Comparison of ENCODE assay signal across 27 cellular contexts in the genomic region with DNA sequence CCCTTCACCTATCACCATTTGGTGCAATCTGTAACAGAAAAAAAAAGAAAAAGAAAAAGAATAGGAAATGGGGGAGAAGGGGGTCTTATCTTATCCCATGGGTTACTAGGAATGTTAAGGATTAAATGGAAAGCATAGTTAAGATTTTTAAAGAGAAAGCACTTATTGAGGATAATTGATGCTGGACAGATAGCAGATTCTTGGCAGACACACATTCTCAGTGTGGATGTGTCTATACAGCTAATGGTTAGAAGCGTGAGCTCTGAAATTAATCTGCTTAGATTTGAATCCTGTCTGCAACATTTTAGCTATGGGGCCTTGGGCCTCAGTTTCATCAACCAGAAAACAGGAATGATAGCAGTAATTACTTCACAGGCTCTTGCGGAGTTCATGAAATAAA.
A peak's percentile ranks its signal among the peaks of the same experiment; 100 is the strongest.
DNase-seq lines count a peak whose midpoint lies in the region; ATAC-seq and TF ChIP-seq lines count a peak whose summit lies in the region.
"Had no signal": no experiment of that assay in that cellular context is flagged by ENCODE, and none has a peak within 500 bp of the region (broad histone marks: within the 10 kb centered on the region; RNA-seq: fewer than 3 reads in every experiment).

No MANE protein-coding gene starts in this region.

- H3K4me1 Mint-ChIP-seq in immature natural killer cell, result peaks cover 86 to 96% of the 10 kb centered on the region in 2 donors

- H3K4me3 ChIP-seq in left ventricle myocardium inferior, result no peak overlapping the region
- H3K4me3 ChIP-seq in heart right ventricle, result no peak overlapping the region
- no peak overlapping the region for H3K4me3 ChIP-seq in MG63
- H3K4me3 ChIP-seq: coronary artery, esophagus muscularis mucosa, left lung, pancreas had no signal

- H3K27me3 Mint-ChIP-seq in immature natural killer cell (ENCODE audit: low read depth in 3 of 3), result peaks cover 0 to 4% (median 3%) of the 10 kb centered on the region in 3 donors
- H3K27me3 Mint-ChIP-seq: activated CD4-positive, alpha-beta memory T cell treated with anti-CD3 and anti-CD28 coated beads, Interleukin-2, amount 10 ng/mL, durations not matched to agents 7 days and 5 days; type B pancreatic cell had no signal

- WGBS in heart right ventricle, 2 donors, result 93 to 99% methylated on average over 2 of the region's 2 CpGs

- TF ChIP-seq CTCF in left ventricle myocardium inferior (IDR thresholded peaks at IDR 0.05; ENCODE audit: borderline replicate concordance) (no peak), heart right ventricle (IDR thresholded peaks at IDR 0.05) (no peak)

- peak overlapping the region; percentile 6 for H3K27ac ChIP-seq in left ventricle myocardium inferior (replicated peaks)
- peak overlapping the region in 5 of 10 donors; percentile 7 to 39 (median 36) for H3K27ac ChIP-seq in heart right ventricle
- H3K27ac ChIP-seq: coronary artery, esophagus muscularis mucosa, left lung, pancreas had no signal

- intact Hi-C loops in left ventricle myocardium inferior (cut with micrococcal nuclease) (no loop called here), heart right ventricle (cut with DNase I) (loop anchor here in 2 of 10 donors (5.0 to 10.0 kb wide), 2 partner anchors 56 to 62 kb away; no protein-coding TSS in a partner anchor)

- no peaks in the 10 kb centered on the region for H3K36me3 ChIP-seq in left ventricle myocardium inferior
- no peaks in the 10 kb centered on the region for H3K36me3 ChIP-seq in heart right ventricle
- H3K36me3 ChIP-seq in MG63, result no peaks in the 10 kb centered on the region
- H3K36me3 ChIP-seq: BE2C, esophagus muscularis mucosa, left lung, pancreas had no signal

- H3K4me3 Mint-ChIP-seq in immature natural killer cell, result peak overlapping the region in 1 of 5 donors; percentile 27
- H3K4me3 Mint-ChIP-seq: activated CD4-positive, alpha-beta memory T cell treated with anti-CD3 and anti-CD28 coated beads, Interleukin-2, amount 10 ng/mL, durations not matched to agents 7 days and 5 days; endodermal cell; type B pancreatic cell had no signal

- H3K4me1 ChIP-seq in left ventricle myocardium inferior (peaks cover 96% of the 10 kb centered on the region), heart right ventricle (peaks cover 17 to 83% (median 62%) of the 10 kb centered on the region in 9 donors)
- H3K4me1 ChIP-seq: BE2C, Caco-2 had no signal

- DNase-seq in left ventricle myocardium inferior (no peak), heart right ventricle (no peak), amniotic epithelial cell (ENCODE audit: low read depth) (peak; percentile 87), immature natural killer cell (no peak), MG63 (no peak), T-helper 1 cell (no peak)
- no peak for DNase-seq in stimulated activated CD4-positive, alpha-beta T cell treated with anti-CD3 and anti-CD28 coated beads, Interleukin-12 subunit alpha, Interleukin-12 subunit beta, amount 100 ng/mL, for 4 hours
- DNase-seq: ACHN; activated CD4-positive, alpha-beta memory T cell treated with anti-CD3 and anti-CD28 coated beads, Interleukin-2, amount 10 ng/mL, durations not matched to agents 7 days and 5 days; activated CD4-positive, CD25-positive, alpha-beta regulatory T cell treated with anti-CD3 and anti-CD28 coated beads, Interleukin-2, amount 50 U/mL, for 72 hours; activated effector memory CD4-positive, alpha-beta T cell treated with Interleukin-2 at 50 U/mL for 16 hours; amniotic stem cell; BE2C; Caco-2; DND-41; endodermal cell; hypothalamus; Karpas-422; left lung; midbrain; NCI-H1436; NCI-H345; pancreas had no signal

- H3K9me3 Mint-ChIP-seq in immature natural killer cell, result no peaks in the 10 kb centered on the region
- H3K9me3 Mint-ChIP-seq: activated CD4-positive, alpha-beta memory T cell treated with anti-CD3 and anti-CD28 coated beads, Interleukin-2, amount 10 ng/mL, durations not matched to agents 7 days and 5 days; endodermal cell; type B pancreatic cell had no signal

- no peaks in the 10 kb centered on the region for H3K9me3 ChIP-seq in left ventricle myocardium inferior (replicated peaks)
- no peaks in the 10 kb centered on the region for H3K9me3 ChIP-seq in heart right ventricle
- H3K9me3 ChIP-seq in MG63, result no peaks in the 10 kb centered on the region
- H3K9me3 ChIP-seq: BE2C, Caco-2, esophagus muscularis mucosa, left lung, pancreas had no signal

- H3K27me3 ChIP-seq in left ventricle myocardium inferior (ENCODE audit: low read depth) (no peaks in the 10 kb centered on the region), heart right ventricle (no peaks in the 10 kb centered on the region), MG63 (no peaks in the 10 kb centered on the region)
- H3K27me3 ChIP-seq: BE2C, esophagus muscularis mucosa, left lung, pancreas had no signal

- H3K36me3 Mint-ChIP-seq in immature natural killer cell, result no peaks in the 10 kb centered on the region

- peak overlapping the region in 4 of 6 donors; percentile 9 to 80 (median 50) for H3K27ac Mint-ChIP-seq in immature natural killer cell
- H3K27ac Mint-ChIP-seq: activated CD4-positive, alpha-beta memory T cell treated with anti-CD3 and anti-CD28 coated beads, Interleukin-2, amount 10 ng/mL, durations not matched to agents 7 days and 5 days had no signal

- ATAC-seq in heart right ventricle (no peak), HG03442 (IDR thresholded peaks at IDR 0.05; ENCODE audit: unreplicated experiment) (no peak)
- ATAC-seq: left lung, pancreas had no signal
